ENCODE assay signal across 11 cellular contexts in the genomic region with DNA sequence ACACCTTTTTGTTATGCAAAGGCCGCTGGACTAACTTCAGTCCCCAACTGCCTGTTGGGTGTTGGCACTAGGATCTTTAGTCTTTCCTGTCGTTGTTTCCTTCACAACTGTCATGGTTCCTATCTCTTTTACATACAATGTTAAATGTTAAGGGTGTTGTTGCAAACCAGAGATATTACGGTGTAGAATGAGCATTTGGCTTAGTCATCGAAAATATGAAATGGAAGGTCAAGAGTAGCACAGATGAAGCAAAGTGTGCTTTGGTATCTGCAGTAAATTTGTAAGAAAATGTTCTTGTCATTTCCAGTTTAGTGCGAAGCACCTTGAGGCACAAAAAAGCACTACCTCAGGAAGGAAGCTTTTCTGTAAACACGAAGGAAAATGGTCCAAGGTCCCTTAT.
"Had no signal": no experiment of that assay in that cellular context is flagged by ENCODE, and none has a peak within 500 bp of the region (broad histone marks: within the 10 kb centered on the region; RNA-seq: fewer than 3 reads in every experiment).

No MANE protein-coding gene starts in this region.

- DNase-seq: GM23248, GOT3, H7, H9, HCEC 1CT, HFFc6 had no signal

- H3K4me3 ChIP-seq: GM23248, GM23338, HAP-1 had no signal

- H3K9me3 Mint-ChIP-seq: H9 had no signal

- H3K4me1 Mint-ChIP-seq: GM23338 had no signal

- H3K27ac ChIP-seq: GM23248 had no signal

- H3K9me3 ChIP-seq: HAP-1 had no signal

- H3K9ac ChIP-seq: GM23248 had no signal

- H3K36me3 ChIP-seq: HAP-1 had no signal

- FAIRE-seq: H1, H54 had no signal

- H3K4me2 ChIP-seq: GM23338 had no signal

- H3K4me1 ChIP-seq: HAP-1 had no signal

- H3K4me3 Mint-ChIP-seq: GM23338, H9, HFFc6 had no signal

- H3K27ac Mint-ChIP-seq: GM23338, H9, HFFc6 had no signal

- H2AFZ ChIP-seq: GM23248, GM23338 had no signal

- ATAC-seq: GM23338, HCT116 had no signal
